Comparison of ENCODE assay signal across 8 cellular contexts in the genomic region with DNA sequence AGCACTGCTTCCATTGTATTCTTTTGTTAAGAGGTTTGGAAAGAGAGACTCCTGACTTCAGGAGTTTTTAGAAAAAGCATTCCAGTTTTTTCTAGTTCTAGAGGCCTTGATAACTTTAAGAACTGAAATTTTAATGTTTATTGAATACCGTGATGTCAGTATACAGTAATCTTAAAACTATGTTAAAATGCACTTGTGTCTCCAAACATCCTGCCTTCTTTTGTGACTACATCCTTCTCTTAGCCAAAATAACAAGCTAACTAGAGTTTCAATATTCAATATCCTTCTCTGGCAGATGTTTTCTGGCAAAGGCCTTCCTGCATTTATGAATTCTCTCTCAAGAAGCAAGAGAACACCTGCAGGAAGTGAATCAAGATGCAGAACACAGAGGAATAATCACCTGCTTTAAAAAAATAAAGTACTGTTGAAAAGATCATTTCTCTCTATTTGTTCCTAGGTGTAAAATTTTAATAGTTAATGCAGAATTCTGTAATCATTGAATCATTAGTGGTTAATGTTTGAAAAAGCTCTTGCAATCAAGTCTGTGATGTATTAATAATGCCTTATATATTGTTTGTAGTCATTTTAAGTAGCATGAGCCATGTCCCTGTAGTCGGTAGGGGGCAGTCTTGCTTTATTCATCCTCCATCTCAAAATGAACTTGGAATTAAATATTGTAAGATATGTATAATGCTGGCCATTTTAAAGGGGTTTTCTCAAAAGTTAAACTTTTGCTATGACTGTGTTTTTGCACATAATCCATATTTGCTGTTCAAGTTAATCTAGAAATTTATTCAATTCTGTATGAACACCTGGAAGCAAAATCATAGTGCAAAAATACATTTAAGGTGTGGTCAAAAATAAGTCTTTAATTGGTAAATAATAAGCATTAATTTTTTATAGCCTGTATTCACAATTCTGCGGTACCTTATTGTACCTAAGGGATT. TPM values are rescaled to one million over a fixed set of nuclear protein-coding genes. Genes with fewer than 3 reads are reported as not detected.
DNase-seq lines count a peak whose midpoint lies in the region; ATAC-seq and TF ChIP-seq lines count a peak whose summit lies in the region.

No MANE protein-coding gene starts in this region.

- no peak overlapping the region for H2AFZ ChIP-seq in mammary epithelial cell (ENCODE audit: low read depth, low read length)

- TF ChIP-seq CTCF in mammary epithelial cell (conservative IDR thresholded peaks at IDR 0.05 in 1 of 2, IDR thresholded peaks at IDR 0.05 in 1 of 2; ENCODE audit: extremely low read depth in 1 of 2, insufficient read depth in 1 of 2, low read depth in 1 of 2, low read length in 2 of 2) = peak; percentile 78 to 88

- H4K20me1 ChIP-seq in mammary epithelial cell (ENCODE audit: insufficient read depth, low read length) = no peaks in the 10 kb centered on the region

- no peak overlapping the region for H3K9ac ChIP-seq in mammary epithelial cell (ENCODE audit: insufficient read depth, low read length)

- CTCF ChIA-PET in mammary epithelial cell (lab: Charles Lee; ENCODE audit: low non-redundant PET) = interaction anchor here (0.6 kb wide), 1 partner anchor 411 kb away, joined by 13 read pairs; no protein-coding TSS in a partner anchor

- ATAC-seq in left colon (peak; percentile 75), GM21619 (IDR thresholded peaks at IDR 0.05; ENCODE audit: unreplicated experiment) (no peak), GM19397 (IDR thresholded peaks at IDR 0.05; ENCODE audit: unreplicated experiment) (no peak)

- H3K4me1 ChIP-seq in mammary epithelial cell (ENCODE audit: insufficient read depth, low read length) = no peaks in the 10 kb centered on the region

- in situ Hi-C loops in mammary epithelial cell (cut with MboI; ENCODE audit: low sequenced_read_pairs in 2 of 2) = loop anchor here in 1 of 2 donors (25.0 kb wide), 1 partner anchor 161 kb away; no protein-coding TSS in a partner anchor

- no peak overlapping the region for H3K27ac ChIP-seq in mammary epithelial cell (ENCODE audit: insufficient read depth, low read depth, low read length)

- WGBS in mammary epithelial cell (ENCODE audit: low coverage, missing lambda C conversion rate) = 50% methylated on average over 3 of the region's 3 CpGs

- dilution Hi-C loops in mammary epithelial cell (cut with HindIII; ENCODE audit: low sequenced_read_pairs) = no loop called here

- H3K79me2 ChIP-seq in mammary epithelial cell (ENCODE audit: insufficient read depth, low read length) = no peaks in the 10 kb centered on the region

- no peaks in the 10 kb centered on the region for H3K9me3 ChIP-seq in mammary epithelial cell (replicated peaks; ENCODE audit: insufficient read depth, low read length)

- H3K4me2 ChIP-seq in mammary epithelial cell (ENCODE audit: insufficient read depth, low read depth, low read length) = no peak overlapping the region

- TSS peak; percentile 46 for BruUV-seq in mammary epithelial cell (replicated peaks; lab: Mats Ljungman, UMichigan)

- no peak overlapping the region for H3K4me3 ChIP-seq in mammary epithelial cell (replicated peaks in 1 of 3; ENCODE audit: insufficient read depth in 1 of 3, low read depth in 2 of 3, low read length in 3 of 3)

- intact Hi-C loops in mammary epithelial cell (cut with micrococcal nuclease) (loop anchor here (1.0 to 2.0 kb wide), 5 partner anchors 173 to 547 kb away; no protein-coding TSS in a partner anchor), left colon (cut with DNase I, micrococcal nuclease) (loop anchor here (5.0 kb wide), 1 partner anchor 396 kb away; no protein-coding TSS in a partner anchor)

- peaks cover 9% of the 10 kb centered on the region for H3K36me3 ChIP-seq in mammary epithelial cell (ENCODE audit: insufficient read depth, low read length)

- no peaks in the 10 kb centered on the region for H3K27me3 ChIP-seq in mammary epithelial cell (ENCODE audit: insufficient read depth, low read length)

- peak; percentile 38 for DNase-seq in GM04504 (ENCODE audit: low read depth)
- DNase-seq in NAMALWA (ENCODE audit: low spot score) = peak; percentile 76
- peak; percentile 46 for DNase-seq in T-helper 9 cell
- peak; percentile 37 for DNase-seq in mammary epithelial cell
- peak in 1 of 2 donors; percentile 59 for DNase-seq in left colon
- DNase-seq in stimulated activated CD4-positive, alpha-beta T cell treated with anti-CD3 and anti-CD28 coated beads, Interleukin-4, amount 100 ng/mL, for 48 hours (ENCODE audit: low read depth in 2 of 2) = peak; percentile 35 to 37

RNA-seq across cellular contexts. Expression of gene NDFIP1, which starts 43.1 kb away (rescaled TPM):
- total RNA-seq in mammary epithelial cell = 100 to 1,000 TPM in 1 of 2 donors, 10 to 100 TPM in 1; 40.4 to 120 TPM
- 19.1 TPM for polyA plus RNA-seq in mammary epithelial cell
- 6.6 TPM for polyA minus RNA-seq in mammary epithelial cell
- total RNA-seq in left colon = 10 to 100 TPM; 54.8 to 57.8 TPM
